In genomic region chr2:150911766-150912280, GRCh38 we compare ENCODE assay signal across 9 cellular contexts.
DNase-seq lines count a peak whose midpoint lies in the region; ATAC-seq and TF ChIP-seq lines count a peak whose summit lies in the region.
"Had no signal": no experiment of that assay in that cellular context is flagged by ENCODE, and none has a peak within 500 bp of the region (broad histone marks: within the 10 kb centered on the region; RNA-seq: fewer than 3 reads in every experiment).

No MANE protein-coding gene starts in this region.

- intact Hi-C loops in naive thymus-derived CD4-positive, alpha-beta T cell (cut with micrococcal nuclease), result no loop called here
- intact Hi-C loops in CD8-positive, alpha-beta T cell (cut with DNase I, micrococcal nuclease), result no loop called here

- peak; percentile 64 for ATAC-seq in naive thymus-derived CD4-positive, alpha-beta T cell
- ATAC-seq in CD8-positive, alpha-beta T cell, result no peak

- H3K4me3 Mint-ChIP-seq in naive thymus-derived CD4-positive, alpha-beta T cell, result no peak overlapping the region
- H3K4me3 Mint-ChIP-seq in CD8-positive, alpha-beta T cell, result no peak overlapping the region
- no peak overlapping the region for H3K4me3 Mint-ChIP-seq in activated CD4-positive, alpha-beta memory T cell treated with anti-CD3 and anti-CD28 coated beads, Interleukin-2, amount 10 ng/mL, durations not matched to agents 7 days and 5 days

- H3K27ac Mint-ChIP-seq in naive thymus-derived CD4-positive, alpha-beta T cell, result no peak overlapping the region
- H3K27ac Mint-ChIP-seq in CD8-positive, alpha-beta T cell, result no peak overlapping the region
- no peak overlapping the region for H3K27ac Mint-ChIP-seq in activated CD4-positive, alpha-beta memory T cell treated with anti-CD3 and anti-CD28 coated beads, Interleukin-2, amount 10 ng/mL, durations not matched to agents 7 days and 5 days

- H3K36me3 ChIP-seq in naive thymus-derived CD4-positive, alpha-beta T cell (ENCODE audit: control insufficient read depth in 2 of 3, insufficient read depth in 3 of 3, low read length in 3 of 3), result no peaks in the 10 kb centered on the region
- no peaks in the 10 kb centered on the region for H3K36me3 ChIP-seq in CD8-positive, alpha-beta T cell (ENCODE audit: insufficient read depth, low read length)

- CTCF ChIA-PET in naive thymus-derived CD4-positive, alpha-beta T cell (lab: Charles Lee), result no interaction called here
- CTCF ChIA-PET in CD8-positive, alpha-beta T cell (lab: Charles Lee), result no interaction called here
- CTCF ChIA-PET in activated CD4-positive, alpha-beta memory T cell treated with anti-CD3 and anti-CD28 coated beads, Interleukin-2, amount 10 ng/mL, durations not matched to agents 7 days and 5 days (lab: Charles Lee), result no interaction called here

- peaks cover 0 to 3% (median 0%) of the 10 kb centered on the region in 3 experiments for H3K9me3 ChIP-seq in naive thymus-derived CD4-positive, alpha-beta T cell (ENCODE audit: control insufficient read depth in 2 of 3, low read length in 3 of 3)
- no peaks in the 10 kb centered on the region for H3K9me3 ChIP-seq in CD8-positive, alpha-beta T cell (ENCODE audit: low read length)

- peaks cover 0 to 6% (median 0%) of the 10 kb centered on the region in 5 donors for H3K27me3 Mint-ChIP-seq in naive thymus-derived CD4-positive, alpha-beta T cell
- H3K27me3 Mint-ChIP-seq in CD8-positive, alpha-beta T cell (ENCODE audit: low read depth), result no peaks in the 10 kb centered on the region
- no peaks in the 10 kb centered on the region for H3K27me3 Mint-ChIP-seq in activated CD4-positive, alpha-beta memory T cell treated with anti-CD3 and anti-CD28 coated beads, Interleukin-2, amount 10 ng/mL, durations not matched to agents 7 days and 5 days

- H3K4me1 ChIP-seq in naive thymus-derived CD4-positive, alpha-beta T cell (ENCODE audit: control insufficient read depth in 2 of 2, insufficient read depth in 2 of 2, low read length in 2 of 2), result no peaks in the 10 kb centered on the region
- H3K4me1 ChIP-seq in CD8-positive, alpha-beta T cell (ENCODE audit: insufficient read depth, low read length), result no peaks in the 10 kb centered on the region

- no peaks in the 10 kb centered on the region for H3K4me1 Mint-ChIP-seq in naive thymus-derived CD4-positive, alpha-beta T cell
- H3K4me1 Mint-ChIP-seq in CD8-positive, alpha-beta T cell (ENCODE audit: low read depth), result no peaks in the 10 kb centered on the region
- H3K4me1 Mint-ChIP-seq in activated CD4-positive, alpha-beta memory T cell treated with anti-CD3 and anti-CD28 coated beads, Interleukin-2, amount 10 ng/mL, durations not matched to agents 7 days and 5 days, result no peaks in the 10 kb centered on the region

- H3K36me3 Mint-ChIP-seq in naive thymus-derived CD4-positive, alpha-beta T cell, result no peaks in the 10 kb centered on the region
- H3K36me3 Mint-ChIP-seq in CD8-positive, alpha-beta T cell, result no peaks in the 10 kb centered on the region
- no peaks in the 10 kb centered on the region for H3K36me3 Mint-ChIP-seq in activated CD4-positive, alpha-beta memory T cell treated with anti-CD3 and anti-CD28 coated beads, Interleukin-2, amount 10 ng/mL, durations not matched to agents 7 days and 5 days (ENCODE audit: low read depth)

- peaks cover 0 to 15% (median 0%) of the 10 kb centered on the region in 11 donors for H3K9me3 Mint-ChIP-seq in naive thymus-derived CD4-positive, alpha-beta T cell
- peaks cover 2% of the 10 kb centered on the region for H3K9me3 Mint-ChIP-seq in CD8-positive, alpha-beta T cell
- no peaks in the 10 kb centered on the region for H3K9me3 Mint-ChIP-seq in activated CD4-positive, alpha-beta memory T cell treated with anti-CD3 and anti-CD28 coated beads, Interleukin-2, amount 10 ng/mL, durations not matched to agents 7 days and 5 days

- no peaks in the 10 kb centered on the region for H3K27me3 ChIP-seq in naive thymus-derived CD4-positive, alpha-beta T cell (ENCODE audit: control insufficient read depth in 2 of 2, insufficient read depth in 2 of 2, low read length in 2 of 2)
- no peaks in the 10 kb centered on the region for H3K27me3 ChIP-seq in CD8-positive, alpha-beta T cell (ENCODE audit: insufficient read depth, low read length)

- DNase-seq in AG08395 (ENCODE audit: low spot score) (peak; percentile 85), NCI-H82 (lab: John Stamatoyannopoulos, UW) (peak; percentile 93), epithelial cell of esophagus (ENCODE audit: low read depth) (peak; percentile 73), NCI-H187 treated with DMSO at 0.1 percent for 48 hours (lab: John Stamatoyannopoulos, UW) (no peak), Kasumi-1 (lab: John Stamatoyannopoulos, UW) (no peak)
- DNase-seq in naive thymus-derived CD4-positive, alpha-beta T cell, result no peak
- no peak for DNase-seq in CD8-positive, alpha-beta T cell
- no peak for DNase-seq in activated CD4-positive, alpha-beta memory T cell treated with anti-CD3 and anti-CD28 coated beads, Interleukin-2, amount 10 ng/mL, durations not matched to agents 7 days and 5 days
- DNase-seq: activated CD4-positive, alpha-beta T cell treated with anti-CD3 and anti-CD28 coated beads, Interleukin-2, amount 50 U/mL, for 4 hours had no signal

- H3K4me3 ChIP-seq in epithelial cell of esophagus (ENCODE audit: low read length), result no peak overlapping the region
- no peak overlapping the region for H3K4me3 ChIP-seq in naive thymus-derived CD4-positive, alpha-beta T cell (ENCODE audit: low read length)
- H3K4me3 ChIP-seq in CD8-positive, alpha-beta T cell (ENCODE audit: low read depth, low read length), result no peak overlapping the region

- peak; percentile 22 for TF ChIP-seq CTCF in epithelial cell of esophagus (IDR thresholded peaks at IDR 0.05; ENCODE audit: insufficient read depth, low read depth, low read length, missing control alignments)
- TF ChIP-seq CTCF in CD8-positive, alpha-beta T cell (IDR thresholded peaks at IDR 0.05), result no peak

- POLR2A ChIA-PET in naive thymus-derived CD4-positive, alpha-beta T cell (lab: Charles Lee), result no interaction called here
- POLR2A ChIA-PET in CD8-positive, alpha-beta T cell (lab: Charles Lee), result no interaction called here
- POLR2A ChIA-PET in activated CD4-positive, alpha-beta memory T cell treated with anti-CD3 and anti-CD28 coated beads, Interleukin-2, amount 10 ng/mL, durations not matched to agents 7 days and 5 days (lab: Charles Lee), result no interaction called here

- no peak overlapping the region for H3K27ac ChIP-seq in naive thymus-derived CD4-positive, alpha-beta T cell (ENCODE audit: low read depth, low read length)
- no peak overlapping the region for H3K27ac ChIP-seq in CD8-positive, alpha-beta T cell (ENCODE audit: low read depth, low read length)

Comparison
In these comparisons a context has a peak if more than half of its experiments do, and no peak if none do; other contexts are left out.
1. DNase-seq: peak in AG08395 (single experiment), NCI-H82 (single experiment) and epithelial cell of esophagus (single experiment); none in naive thymus-derived CD4-positive, alpha-beta T cell (0 of 9), NCI-H187 treated with DMSO at 0.1 percent for 48 hours (single experiment), Kasumi-1 (0 of 2), CD8-positive, alpha-beta T cell (0 of 7) and activated CD4-positive, alpha-beta memory T cell treated with anti-CD3 and anti-CD28 coated beads, Interleukin-2, amount 10 ng/mL, durations not matched to agents 7 days and 5 days (single experiment).